2 cellular contexts compared by ENCODE assay signal in the genomic region with DNA sequence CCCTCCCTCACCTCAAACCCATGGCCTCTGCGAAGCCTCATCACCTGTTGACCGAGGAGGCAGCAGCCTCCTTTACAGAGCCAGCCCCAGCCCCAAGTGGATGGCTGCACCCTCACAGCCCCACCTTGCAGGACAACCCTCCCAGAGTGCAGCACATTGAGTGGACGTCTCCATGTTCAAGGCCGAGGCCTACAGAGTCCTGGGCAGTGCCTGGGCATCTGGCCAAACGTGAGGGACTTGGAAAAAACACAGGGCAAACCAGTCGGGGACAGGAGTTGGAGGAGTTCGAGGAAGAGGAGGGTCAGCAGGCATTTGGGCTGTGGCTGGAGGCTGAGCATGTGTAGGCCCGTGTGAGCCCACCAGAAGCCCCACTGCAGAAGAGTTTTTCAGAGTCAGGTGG.
TF ChIP-seq lines count a peak whose summit lies in the region.

No MANE protein-coding gene starts in this region.

TF ChIP-seq in HCT116, 20 proteins besides CTCF, POLR2A, EP300 and RAD21:
- TF ChIP-seq SIN3A (IDR thresholded peaks at IDR 0.05; ENCODE audit: low read depth) (no peak), EGR1 (IDR thresholded peaks at IDR 0.05; ENCODE audit: low read depth) (no peak), ELF1 (IDR thresholded peaks at IDR 0.05; ENCODE audit: borderline replicate concordance, low read depth) (no peak), POLR2AphosphoS5 (IDR thresholded peaks at IDR 0.05; ENCODE audit: low read depth, low read length) (no peak), JUND (IDR thresholded peaks at IDR 0.05) (no peak), ZFX (IDR thresholded peaks at IDR 0.05) (no peak), SRF (IDR thresholded peaks at IDR 0.05; ENCODE audit: low read depth) (no peak), EZH2 (IDR thresholded peaks at IDR 0.05) (no peak), ZNF274 (IDR thresholded peaks at IDR 0.05; ENCODE audit: low read depth, low read length) (no peak), TCF7L2 (IDR thresholded peaks at IDR 0.05; ENCODE audit: borderline replicate concordance, extremely low read depth, insufficient read depth, insufficient read length) (no peak), CEBPB (IDR thresholded peaks at IDR 0.05; ENCODE audit: low read depth) (no peak), CBX3 (IDR thresholded peaks at IDR 0.05; ENCODE audit: low read depth) (no peak), YY1 (IDR thresholded peaks at IDR 0.05; ENCODE audit: extremely low read depth, insufficient replicate concordance, low read depth, low read length) (no peak), EZH2phosphoT487 (IDR thresholded peaks at IDR 0.05; ENCODE audit: borderline replicate concordance) (no peak), FOSL1 (IDR thresholded peaks at IDR 0.05; ENCODE audit: low read depth) (no peak), SP1 (IDR thresholded peaks at IDR 0.05; ENCODE audit: low read depth) (no peak)
- TF ChIP-seq, protein P1, sequence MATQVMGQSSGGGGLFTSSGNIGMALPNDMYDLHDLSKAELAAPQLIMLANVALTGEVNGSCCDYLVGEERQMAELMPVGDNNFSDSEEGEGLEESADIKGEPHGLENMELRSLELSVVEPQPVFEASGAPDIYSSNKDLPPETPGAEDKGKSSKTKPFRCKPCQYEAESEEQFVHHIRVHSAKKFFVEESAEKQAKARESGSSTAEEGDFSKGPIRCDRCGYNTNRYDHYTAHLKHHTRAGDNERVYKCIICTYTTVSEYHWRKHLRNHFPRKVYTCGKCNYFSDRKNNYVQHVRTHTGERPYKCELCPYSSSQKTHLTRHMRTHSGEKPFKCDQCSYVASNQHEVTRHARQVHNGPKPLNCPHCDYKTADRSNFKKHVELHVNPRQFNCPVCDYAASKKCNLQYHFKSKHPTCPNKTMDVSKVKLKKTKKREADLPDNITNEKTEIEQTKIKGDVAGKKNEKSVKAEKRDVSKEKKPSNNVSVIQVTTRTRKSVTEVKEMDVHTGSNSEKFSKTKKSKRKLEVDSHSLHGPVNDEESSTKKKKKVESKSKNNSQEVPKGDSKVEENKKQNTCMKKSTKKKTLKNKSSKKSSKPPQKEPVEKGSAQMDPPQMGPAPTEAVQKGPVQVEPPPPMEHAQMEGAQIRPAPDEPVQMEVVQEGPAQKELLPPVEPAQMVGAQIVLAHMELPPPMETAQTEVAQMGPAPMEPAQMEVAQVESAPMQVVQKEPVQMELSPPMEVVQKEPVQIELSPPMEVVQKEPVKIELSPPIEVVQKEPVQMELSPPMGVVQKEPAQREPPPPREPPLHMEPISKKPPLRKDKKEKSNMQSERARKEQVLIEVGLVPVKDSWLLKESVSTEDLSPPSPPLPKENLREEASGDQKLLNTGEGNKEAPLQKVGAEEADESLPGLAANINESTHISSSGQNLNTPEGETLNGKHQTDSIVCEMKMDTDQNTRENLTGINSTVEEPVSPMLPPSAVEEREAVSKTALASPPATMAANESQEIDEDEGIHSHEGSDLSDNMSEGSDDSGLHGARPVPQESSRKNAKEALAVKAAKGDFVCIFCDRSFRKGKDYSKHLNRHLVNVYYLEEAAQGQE (IDR thresholded peaks at IDR 0.05; ENCODE audit: low read depth) = no peak
- TF ChIP-seq, protein P2, sequence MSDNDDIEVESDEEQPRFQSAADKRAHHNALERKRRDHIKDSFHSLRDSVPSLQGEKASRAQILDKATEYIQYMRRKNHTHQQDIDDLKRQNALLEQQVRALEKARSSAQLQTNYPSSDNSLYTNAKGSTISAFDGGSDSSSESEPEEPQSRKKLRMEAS (IDR thresholded peaks at IDR 0.05) = no peak
- TF ChIP-seq, protein P3, sequence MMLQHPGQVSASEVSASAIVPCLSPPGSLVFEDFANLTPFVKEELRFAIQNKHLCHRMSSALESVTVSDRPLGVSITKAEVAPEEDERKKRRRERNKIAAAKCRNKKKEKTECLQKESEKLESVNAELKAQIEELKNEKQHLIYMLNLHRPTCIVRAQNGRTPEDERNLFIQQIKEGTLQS (IDR thresholded peaks at IDR 0.05) = no peak
- TF ChIP-seq, protein P4, sequence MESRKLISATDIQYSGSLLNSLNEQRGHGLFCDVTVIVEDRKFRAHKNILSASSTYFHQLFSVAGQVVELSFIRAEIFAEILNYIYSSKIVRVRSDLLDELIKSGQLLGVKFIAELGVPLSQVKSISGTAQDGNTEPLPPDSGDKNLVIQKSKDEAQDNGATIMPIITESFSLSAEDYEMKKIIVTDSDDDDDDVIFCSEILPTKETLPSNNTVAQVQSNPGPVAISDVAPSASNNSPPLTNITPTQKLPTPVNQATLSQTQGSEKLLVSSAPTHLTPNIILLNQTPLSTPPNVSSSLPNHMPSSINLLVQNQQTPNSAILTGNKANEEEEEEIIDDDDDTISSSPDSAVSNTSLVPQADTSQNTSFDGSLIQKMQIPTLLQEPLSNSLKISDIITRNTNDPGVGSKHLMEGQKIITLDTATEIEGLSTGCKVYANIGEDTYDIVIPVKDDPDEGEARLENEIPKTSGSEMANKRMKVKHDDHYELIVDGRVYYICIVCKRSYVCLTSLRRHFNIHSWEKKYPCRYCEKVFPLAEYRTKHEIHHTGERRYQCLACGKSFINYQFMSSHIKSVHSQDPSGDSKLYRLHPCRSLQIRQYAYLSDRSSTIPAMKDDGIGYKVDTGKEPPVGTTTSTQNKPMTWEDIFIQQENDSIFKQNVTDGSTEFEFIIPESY (IDR thresholded peaks at IDR 0.05; ENCODE audit: extremely low read depth, insufficient replicate concordance, low read length) = no peak

TF ChIP-seq in K562, 482 proteins besides CTCF, POLR2A, EP300 and RAD21:
- TF ChIP-seq NFIC (IDR thresholded peaks at IDR 0.05) (peak; percentile 25; the same call in 1 of the 2 replicates), SNRNP70 (optimal IDR thresholded peaks at IDR 0.05; ENCODE audit: low read depth, low read length) (peak; percentile 29), SOX6 (IDR thresholded peaks at IDR 0.05) (no peak)
